ENCODE assay signal across 8 cellular contexts in genomic region chr4:153465583-153465921, GRCh38. TPM values are rescaled to one million over a fixed set of nuclear protein-coding genes. Genes with fewer than 3 reads are reported as not detected.
DNase-seq lines count a peak whose midpoint lies in the region; ATAC-seq and TF ChIP-seq lines count a peak whose summit lies in the region.

No MANE protein-coding gene starts in this region.

- H3K36me3 ChIP-seq in A673 (ENCODE audit: insufficient read depth, low read length, poor library complexity, severe bottlenecking), result no peaks in the 10 kb centered on the region
- peaks cover 2% of the 10 kb centered on the region; the same call in 1 of the 2 replicates for H3K36me3 ChIP-seq in SK-N-MC (ENCODE audit: insufficient read depth, low read length)
- H3K36me3 ChIP-seq in duodenal mucosa (ENCODE audit: control insufficient read depth in 1 of 2, insufficient read depth in 2 of 2, low read length in 2 of 2), result no peaks in the 10 kb centered on the region
- peaks cover 0 to under 1% (median 0%) of the 10 kb centered on the region in 5 donors for H3K36me3 ChIP-seq in subcutaneous abdominal adipose tissue (ENCODE audit: control insufficient read depth in 5 of 5, insufficient read depth in 5 of 5, low read length in 5 of 5)

- 7 to 12% methylated on average over 16 of the region's 16 CpGs for WGBS in lower leg skin, 2 donors

- H3K4me3 ChIP-seq in A673 (ENCODE audit: low read depth, low read length, poor library complexity, severe bottlenecking), result peak overlapping the region; percentile 91
- H3K4me3 ChIP-seq in GM12864 (ENCODE audit: low read depth, low read length), result peak overlapping the region; percentile 73
- peak overlapping the region; percentile 80 for H3K4me3 ChIP-seq in SK-N-MC
- H3K4me3 ChIP-seq in duodenal mucosa (ENCODE audit: low read depth in 1 of 2, low read length in 2 of 2), result peak overlapping the region; percentile 61 to 79
- H3K4me3 ChIP-seq in lower leg skin (ENCODE audit: low read depth, poor library complexity, severe bottlenecking), result peak overlapping the region; percentile 43
- peak overlapping the region; percentile 68 to 94 (median 73) for H3K4me3 ChIP-seq in subcutaneous abdominal adipose tissue (ENCODE audit: low read depth in 1 of 5, low read length in 5 of 5)

- H3K9ac ChIP-seq in SK-N-MC (ENCODE audit: insufficient read length), result peak overlapping the region; percentile 78
- peak overlapping the region; percentile 31 to 70 for H3K9ac ChIP-seq in duodenal mucosa (ENCODE audit: low read depth in 1 of 2, low read length in 2 of 2)
- H3K9ac ChIP-seq in subcutaneous abdominal adipose tissue (ENCODE audit: low read length in 5 of 5), result peak overlapping the region in 4 of 5 donors; percentile 62 to 74 (median 68)

- H3K9me3 ChIP-seq in A673 (ENCODE audit: low read depth, low read length, poor library complexity, severe bottlenecking) (no peaks in the 10 kb centered on the region), SK-N-MC (ENCODE audit: low read depth, low read length) (no peaks in the 10 kb centered on the region), duodenal mucosa (ENCODE audit: control insufficient read depth in 1 of 2, low read length in 2 of 2) (no peaks in the 10 kb centered on the region), subcutaneous abdominal adipose tissue (ENCODE audit: control insufficient read depth in 5 of 5, low read length in 5 of 5) (no peaks in the 10 kb centered on the region)

- intact Hi-C loops in A673 (cut with micrococcal nuclease; ENCODE audit: unreplicated experiment) (loop anchor here (2.0 to 10.0 kb wide), 2 partner anchors 109 to 121 kb away; partner anchors contain the start of gene MND1), lower leg skin (cut with DNase I; ENCODE audit: low total_unique reads) (no loop called here)

- H3K4me1 ChIP-seq in A673 (ENCODE audit: insufficient read depth, low read length, poor library complexity, severe bottlenecking) (peaks cover 34% of the 10 kb centered on the region), duodenal mucosa (ENCODE audit: control insufficient read depth in 1 of 2, insufficient read depth in 2 of 2, low read length in 2 of 2) (peaks cover 12 to 15% of the 10 kb centered on the region in 2 donors), subcutaneous abdominal adipose tissue (ENCODE audit: control insufficient read depth in 5 of 5, insufficient read depth in 5 of 5, low read length in 5 of 5) (peaks cover 0 to 44% (median 41%) of the 10 kb centered on the region in 5 donors)

- ATAC-seq in HG03342 (IDR thresholded peaks at IDR 0.05; ENCODE audit: unreplicated experiment), result peak; percentile 9

- peak; percentile 57 for DNase-seq in A673 (ENCODE audit: low spot score)
- DNase-seq in GM12864 (ENCODE audit: low read depth), result no peak
- no peak for DNase-seq in SK-N-MC (ENCODE audit: low read depth, low spot score)
- DNase-seq in lower leg skin (ENCODE audit: low spot score in 2 of 2), result peak in 1 of 2 donors; percentile 31
- no peak for DNase-seq in NCI-H1105 (lab: John Stamatoyannopoulos, UW)

- H3K27ac ChIP-seq in A673 (ENCODE audit: low read depth, low read length, poor library complexity, severe bottlenecking), result peak overlapping the region; percentile 36
- H3K27ac ChIP-seq in SK-N-MC, result no peak overlapping the region
- H3K27ac ChIP-seq in duodenal mucosa (ENCODE audit: low read depth, low read length), result peak overlapping the region; percentile 28
- peak overlapping the region; percentile 61 for H3K27ac ChIP-seq in subcutaneous abdominal adipose tissue (ENCODE audit: low read depth, low read length)

- no peak for TF ChIP-seq POLR2A in lower leg skin (IDR thresholded peaks at IDR 0.05)

- H3K27me3 ChIP-seq in A673 (replicated peaks; ENCODE audit: insufficient read depth, low read depth, low read length, poor library complexity), result no peaks in the 10 kb centered on the region
- H3K27me3 ChIP-seq in duodenal mucosa (ENCODE audit: control insufficient read depth in 1 of 2, insufficient read depth in 2 of 2, low read length in 2 of 2), result no peaks in the 10 kb centered on the region
- H3K27me3 ChIP-seq in subcutaneous abdominal adipose tissue (ENCODE audit: control insufficient read depth in 5 of 5, insufficient read depth in 4 of 5, low read length in 5 of 5), result no peaks in the 10 kb centered on the region

- TSS peak; percentile 79 for BruUV-seq in A673 (replicated peaks; lab: Mats Ljungman, UMichigan)

- CTCF ChIA-PET in A673 (lab: Charles Lee), result no interaction called here

- peak; percentile 19; the same call in 1 of the 2 replicates for TF ChIP-seq CTCF in A673 (conservative IDR thresholded peaks at IDR 0.05; ENCODE audit: low read depth, low read length)
- TF ChIP-seq CTCF in GM12864 (IDR thresholded peaks at IDR 0.05; ENCODE audit: low read depth, low read length, missing control alignments), result peak; percentile 31
- TF ChIP-seq CTCF in lower leg skin (IDR thresholded peaks at IDR 0.05), result no peak

- POLR2A ChIA-PET in A673 (lab: Charles Lee; ENCODE audit: low non-redundant PET), result interaction anchor here (0.5 to 1.3 kb wide), 3 partner anchors 10 to 109 kb away, joined by 3 to 4 read pairs (median 3); no protein-coding TSS in a partner anchor

RNA-seq across cellular contexts. Expression of gene TMEM131L, which starts 0.6 kb away (rescaled TPM):
- total RNA-seq in A673 (2021), result 17.0 and 18.4 TPM in 2 replicates
- total RNA-seq in lower leg skin, result 10 to 100 TPM in 3 of 4 donors, 1 to 10 TPM in 1; 8.3 to 15.9 (median 12.1) TPM

Comparison
In these comparisons a context has a peak if more than half of its experiments do, and no peak if none do; other contexts are left out.
1. CTCF ChIP-seq: peak in A673 (single experiment) and GM12864 (single experiment); none in lower leg skin (0 of 3).
2. Peak in every context shown above with its lines, with median percentiles within 50 percentile points of each other: H3K4me3 ChIP-seq and H3K9ac ChIP-seq.